13 cellular contexts compared by ENCODE assay signal in the genomic region with DNA sequence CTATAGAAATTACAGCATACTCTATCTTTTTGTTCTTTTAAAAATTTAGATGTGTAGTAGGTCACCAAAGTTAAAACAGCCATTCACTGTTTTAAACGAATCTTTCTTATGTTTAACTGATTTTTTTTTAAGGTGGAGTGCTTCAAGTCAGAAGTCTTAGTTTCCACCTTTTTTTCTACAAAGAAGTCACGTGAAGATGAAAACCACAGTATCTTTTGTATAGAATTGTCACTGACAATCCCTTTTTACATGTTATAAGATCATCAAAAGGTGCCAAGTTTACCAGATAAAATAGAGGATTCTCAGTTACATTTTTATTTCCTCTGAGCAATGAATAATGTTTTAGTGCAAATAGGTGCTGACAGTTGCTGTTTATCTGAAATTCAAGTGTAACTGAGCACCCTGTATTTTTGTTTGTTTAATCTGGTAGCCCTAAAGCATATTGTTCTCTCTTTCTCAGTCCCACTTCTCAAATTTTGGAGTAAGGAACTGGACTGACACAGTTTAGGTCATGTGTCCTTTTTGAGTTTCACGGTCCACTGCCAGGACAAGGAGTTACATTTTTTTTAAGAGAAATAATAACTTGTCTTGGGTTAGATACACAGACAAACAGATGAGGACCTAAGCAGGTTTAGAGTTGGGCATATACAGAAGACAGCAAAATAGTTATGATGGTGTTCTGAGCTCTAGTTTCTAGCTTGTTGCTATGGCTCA.
"Had no signal": no experiment of that assay in that cellular context is flagged by ENCODE, and none has a peak within 500 bp of the region (broad histone marks: within the 10 kb centered on the region; RNA-seq: fewer than 3 reads in every experiment).

No MANE protein-coding gene starts in this region.

- H3K9me3 ChIP-seq: esophagus muscularis mucosa, transverse colon had no signal

- ATAC-seq: activated T-helper 17 cell treated with anti-CD3 and anti-CD28 coated beads, Interleukin-2, amount 50 U/mL, for 72 hours; stimulated activated naive B cell treated with anti-CD40 and anti-IgM and Interleukin-4, amounts not matched to agents 10 μg/mL and 1 μg/mL and 100 μg/mL, for 72 hours had no signal

- FAIRE-seq: astrocyte had no signal

- DNase-seq: activated CD4-positive, CD25-positive, alpha-beta regulatory T cell treated with anti-CD3 and anti-CD28 coated beads, Interleukin-2, amount 50 U/mL, for 72 hours; activated naive CD4-positive, alpha-beta T cell treated with anti-CD3 and anti-CD28 coated beads, Interleukin-2, amount 10 ng/mL, durations not matched to agents 7 days and 5 days; activated T-cell treated with anti-CD3 and anti-CD28 coated beads for 4 hours; islet precursor cell; stimulated activated CD4-positive, alpha-beta T cell treated with anti-CD3 and anti-CD28 coated beads, Interleukin-4, amount 100 ng/mL, for 1 hour; stimulated activated naive B cell treated with anti-CD40 and anti-IgM and Interleukin-4, amounts not matched to agents 10 μg/mL and 1 μg/mL and 100 μg/mL, for 72 hours; T-helper 1 cell; T1000; transverse colon had no signal

- H3K4me2 ChIP-seq: hepatocyte had no signal

- H3K36me3 ChIP-seq: esophagus muscularis mucosa, transverse colon had no signal

- H3K4me1 ChIP-seq: esophagus muscularis mucosa had no signal

- H3K4me3 ChIP-seq: esophagus muscularis mucosa, hepatocyte, transverse colon had no signal

- H3K27ac ChIP-seq: esophagus muscularis mucosa, transverse colon had no signal

- H3K27me3 ChIP-seq: esophagus muscularis mucosa, hepatocyte, transverse colon had no signal

- H2AFZ ChIP-seq: hepatocyte had no signal
